1 cellular context compared by ENCODE assay signal in the genomic region with DNA sequence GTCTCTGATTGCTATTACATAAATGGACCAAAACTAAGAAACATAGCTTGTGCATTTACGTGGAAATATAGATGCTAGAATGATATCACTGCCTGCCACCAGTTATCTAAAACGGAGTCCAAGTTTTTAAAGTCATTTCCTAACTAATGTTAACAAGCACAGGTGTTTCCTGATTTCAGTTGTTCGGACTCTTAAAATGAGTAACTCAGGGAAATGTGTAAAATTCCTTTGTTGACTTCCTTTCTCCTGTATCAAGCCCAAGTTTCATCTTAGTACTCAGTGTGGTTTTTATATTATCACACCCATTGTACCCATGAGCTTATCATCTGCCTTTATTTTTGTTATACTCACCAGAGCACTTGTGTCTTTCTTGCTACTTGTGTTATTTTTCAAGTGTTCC.
TF ChIP-seq lines count a peak whose summit lies in the region.

No MANE protein-coding gene starts in this region.

TF ChIP-seq in HepG2, 621 proteins besides CTCF, POLR2A, EP300 and RAD21 (continued from another document):
- TF ChIP-seq ZNF264 (CRISPR knock-in tag; IDR thresholded peaks at IDR 0.05) (no peak), MAFG (CRISPR knock-in tag; IDR thresholded peaks at IDR 0.05) (no peak), ZNF331 (CRISPR knock-in tag; IDR thresholded peaks at IDR 0.05) (no peak), ZFP1 (CRISPR knock-in tag; IDR thresholded peaks at IDR 0.05) (no peak), IRF2 (CRISPR knock-in tag; IDR thresholded peaks at IDR 0.05) (no peak), EED (CRISPR knock-in tag; IDR thresholded peaks at IDR 0.05) (no peak), NCOR1 (IDR thresholded peaks at IDR 0.05; ENCODE audit: borderline replicate concordance, low read length) (no peak), ZNF569 (CRISPR knock-in tag; IDR thresholded peaks at IDR 0.05; ENCODE audit: borderline replicate concordance) (no peak), SUZ12 (IDR thresholded peaks at IDR 0.05; ENCODE audit: low read depth, low read length) (no peak), DNMT3B (CRISPR knock-in tag; conservative IDR thresholded peaks at IDR 0.05) (no peak), ZNF572 (CRISPR knock-in tag; IDR thresholded peaks at IDR 0.05) (no peak), FOXP1 (IDR thresholded peaks at IDR 0.05) (no peak), FOXP1 (CRISPR knock-in tag; IDR thresholded peaks at IDR 0.05) (no peak), HOXA7 (CRISPR knock-in tag; IDR thresholded peaks at IDR 0.05) (no peak), DMAP1 (CRISPR knock-in tag; IDR thresholded peaks at IDR 0.05) (no peak), TOPORS (CRISPR knock-in tag; IDR thresholded peaks at IDR 0.05) (no peak), FOXC1 (CRISPR knock-in tag; IDR thresholded peaks at IDR 0.05; ENCODE audit: borderline replicate concordance) (no peak)
- TF ChIP-seq, protein P1, sequence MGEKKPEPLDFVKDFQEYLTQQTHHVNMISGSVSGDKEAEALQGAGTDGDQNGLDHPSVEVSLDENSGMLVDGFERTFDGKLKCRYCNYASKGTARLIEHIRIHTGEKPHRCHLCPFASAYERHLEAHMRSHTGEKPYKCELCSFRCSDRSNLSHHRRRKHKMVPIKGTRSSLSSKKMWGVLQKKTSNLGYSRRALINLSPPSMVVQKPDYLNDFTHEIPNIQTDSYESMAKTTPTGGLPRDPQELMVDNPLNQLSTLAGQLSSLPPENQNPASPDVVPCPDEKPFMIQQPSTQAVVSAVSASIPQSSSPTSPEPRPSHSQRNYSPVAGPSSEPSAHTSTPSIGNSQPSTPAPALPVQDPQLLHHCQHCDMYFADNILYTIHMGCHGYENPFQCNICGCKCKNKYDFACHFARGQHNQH (CRISPR knock-in tag; IDR thresholded peaks at IDR 0.05): no peak
